ENCODE assay signal across 8 cellular contexts in genomic region chr14:95683793-95684192, GRCh38. TPM values are rescaled to one million over a fixed set of nuclear protein-coding genes. Genes with fewer than 3 reads are reported as not detected.
DNase-seq lines count a peak whose midpoint lies in the region; ATAC-seq and TF ChIP-seq lines count a peak whose summit lies in the region.

No MANE protein-coding gene starts in this region.

- intact Hi-C loops in activated CD4-positive, alpha-beta T cell treated with anti-CD3 and anti-CD28 coated beads for 36 hours (cut with DNase I, micrococcal nuclease), result loop anchor here (1.0 to 10.0 kb wide), 3 partner anchors 122 to 259 kb away; no protein-coding TSS in a partner anchor

- H3F3A ChIP-seq in OCI-LY1 (ENCODE audit: insufficient read depth, low read length), result peaks cover 4% of the 10 kb centered on the region; the same call in 1 of the 2 replicates

- no peak overlapping the region for H3K4me3 Mint-ChIP-seq in activated CD4-positive, alpha-beta T cell treated with anti-CD3 and anti-CD28 coated beads for 36 hours

- peak overlapping the region; percentile 89 for H3K27ac ChIP-seq in OCI-LY1 (ENCODE audit: low read depth, low read length, poor library complexity, severe bottlenecking)

- H2AFZ ChIP-seq in OCI-LY1 (ENCODE audit: low read length), result no peak overlapping the region

- POLR2A ChIA-PET in activated CD4-positive, alpha-beta T cell treated with anti-CD3 and anti-CD28 coated beads for 36 hours (lab: Charles Lee), result no interaction called here

- no peaks in the 10 kb centered on the region for H3K36me3 Mint-ChIP-seq in activated CD4-positive, alpha-beta T cell treated with anti-CD3 and anti-CD28 coated beads for 36 hours (ENCODE audit: low read depth)

- peaks cover 22% of the 10 kb centered on the region for H3K79me2 ChIP-seq in OCI-LY1 (ENCODE audit: insufficient read depth, low read length)

- no peaks in the 10 kb centered on the region for H3K27me3 ChIP-seq in OCI-LY1 (ENCODE audit: insufficient read depth, low read length)

- no peak overlapping the region for H3K27ac Mint-ChIP-seq in activated CD4-positive, alpha-beta T cell treated with anti-CD3 and anti-CD28 coated beads for 36 hours

- no peaks in the 10 kb centered on the region for H3K9me3 Mint-ChIP-seq in activated CD4-positive, alpha-beta T cell treated with anti-CD3 and anti-CD28 coated beads for 36 hours (ENCODE audit: low read depth)

- peak overlapping the region; percentile 3 for H3K4me3 ChIP-seq in OCI-LY1 (ENCODE audit: low read depth, low read length, poor library complexity, severe bottlenecking)

- peaks cover 20% of the 10 kb centered on the region for H3K27me3 Mint-ChIP-seq in activated CD4-positive, alpha-beta T cell treated with anti-CD3 and anti-CD28 coated beads for 36 hours

- peaks cover 81% of the 10 kb centered on the region for H3K4me1 ChIP-seq in OCI-LY1 (ENCODE audit: insufficient read depth, low read length, severe bottlenecking)

- H3K9me3 ChIP-seq in OCI-LY1 (ENCODE audit: low read length), result no peaks in the 10 kb centered on the region

- peaks cover 25% of the 10 kb centered on the region for H3K36me3 ChIP-seq in OCI-LY1 (ENCODE audit: insufficient read depth, low read length)

- H3K9me2 ChIP-seq in OCI-LY1 (ENCODE audit: low read depth, low read length), result no peaks in the 10 kb centered on the region

- peak; percentile 53 for ATAC-seq in activated CD4-positive, alpha-beta T cell treated with anti-CD3 and anti-CD28 coated beads for 36 hours
- no peak for ATAC-seq in GM18873 (IDR thresholded peaks at IDR 0.05; ENCODE audit: low FRiP score, unreplicated experiment)

- H4K20me1 ChIP-seq in OCI-LY1 (ENCODE audit: insufficient read depth, low read length), result no peaks in the 10 kb centered on the region

- peak; percentile 52 for DNase-seq in activated CD4-positive, alpha-beta T cell treated with anti-CD3 and anti-CD28 coated beads for 36 hours
- no peak for DNase-seq in activated CD4-positive, alpha-beta T cell treated with anti-CD3 and anti-CD28 coated beads for 1 hour
- peak; percentile 17 for DNase-seq in effector CD4-positive, alpha-beta T cell
- DNase-seq in stimulated activated CD4-positive, alpha-beta T cell treated with anti-CD3 and anti-CD28 coated beads, Interleukin-12 subunit alpha, Interleukin-12 subunit beta, amount 100 ng/mL, for 4 hours, result peak; percentile 18
- DNase-seq in retina (no peak), medulla oblongata (ENCODE audit: extremely low spot score) (no peak)

- H3K4me1 Mint-ChIP-seq in activated CD4-positive, alpha-beta T cell treated with anti-CD3 and anti-CD28 coated beads for 36 hours, result no peaks in the 10 kb centered on the region

- CTCF ChIA-PET in activated CD4-positive, alpha-beta T cell treated with anti-CD3 and anti-CD28 coated beads for 36 hours (lab: Charles Lee), result interaction anchor here (1.0 to 2.2 kb wide), 9 partner anchors 10 to 128 kb away, joined by 3 to 10 read pairs (median 3); no protein-coding TSS in a partner anchor

- H3K4me2 ChIP-seq in OCI-LY1 (ENCODE audit: low read length), result peak overlapping the region; percentile 14

- H3K9ac ChIP-seq in OCI-LY1 (ENCODE audit: low read length), result peak overlapping the region; percentile 1; the same call in 1 of the 2 replicates

- peak; percentile 99 for TF ChIP-seq CTCF in OCI-LY1 (IDR thresholded peaks at IDR 0.05; ENCODE audit: low read length)

RNA-seq across cellular contexts. Expression of gene TCL1B, which starts 2.4 kb away (rescaled TPM):
- not detected for total RNA-seq in activated CD4-positive, alpha-beta T cell treated with anti-CD3 and anti-CD28 coated beads for 36 hours

RNA-seq across cellular contexts. Expression of gene TCL1A, which starts 30.1 kb away (rescaled TPM):
- not detected for total RNA-seq in activated CD4-positive, alpha-beta T cell treated with anti-CD3 and anti-CD28 coated beads for 36 hours

Comparison
In these comparisons a context has a peak if more than half of its experiments do, and no peak if none do; other contexts are left out.
1. DNase-seq: peak in activated CD4-positive, alpha-beta T cell treated with anti-CD3 and anti-CD28 coated beads for 36 hours (single experiment), effector CD4-positive, alpha-beta T cell (single experiment) and stimulated activated CD4-positive, alpha-beta T cell treated with anti-CD3 and anti-CD28 coated beads, Interleukin-12 subunit alpha, Interleukin-12 subunit beta, amount 100 ng/mL, for 4 hours (single experiment); none in activated CD4-positive, alpha-beta T cell treated with anti-CD3 and anti-CD28 coated beads for 1 hour (single experiment), retina (single experiment) and medulla oblongata (single experiment).